In genomic region chr11:22657101-22657694, GRCh38 we compare ENCODE assay signal across 8 cellular contexts. TPM values are rescaled to one million over a fixed set of nuclear protein-coding genes. Genes with fewer than 3 reads are reported as not detected.
DNase-seq lines count a peak whose midpoint lies in the region; ATAC-seq lines count a peak whose summit lies in the region.

No MANE protein-coding gene starts in this region.

- H3K4me3 Mint-ChIP-seq in CD4-positive, CD25-positive, alpha-beta regulatory T cell: peak overlapping the region in 1 of 4 donors; percentile 11
- H3K4me3 Mint-ChIP-seq in activated T-helper 1 cell treated with anti-CD3 and anti-CD28 coated beads, Interleukin-12 subunit alpha, Interleukin-12 subunit beta, Interleukin-2, Interleukin-4 antibody, amounts not matched to agents 30 ng/mL and 10 ng/mL and 1 ng/mL, durations not matched to agents 14 hours and 24 hours and 36 hours: no peak overlapping the region

- intact Hi-C loops in activated T-helper 1 cell treated with anti-CD3 and anti-CD28 coated beads, Interleukin-12 subunit alpha, Interleukin-12 subunit beta, Interleukin-2, Interleukin-4 antibody, amounts not matched to agents 30 ng/mL and 10 ng/mL and 1 ng/mL, durations not matched to agents 14 hours and 24 hours and 36 hours (cut with micrococcal nuclease): no loop called here

- H3K4me3 ChIP-seq in CD4-positive, CD25-positive, alpha-beta regulatory T cell (ENCODE audit: low read depth, low read length): no peak overlapping the region

- peak; percentile 59 to 79 for ATAC-seq in CD4-positive, CD25-positive, alpha-beta regulatory T cell (ENCODE audit: low read depth in 2 of 2)
- ATAC-seq in GM19351 (IDR thresholded peaks at IDR 0.05; ENCODE audit: unreplicated experiment) (peak; percentile 91), HG03060 (IDR thresholded peaks at IDR 0.05; ENCODE audit: low read depth, unreplicated experiment) (peak; percentile 77)

- no peaks in the 10 kb centered on the region for H3K27me3 ChIP-seq in CD4-positive, CD25-positive, alpha-beta regulatory T cell (ENCODE audit: control insufficient read depth, insufficient read depth, low read length)

- H3K36me3 Mint-ChIP-seq in CD4-positive, CD25-positive, alpha-beta regulatory T cell: no peaks in the 10 kb centered on the region
- H3K36me3 Mint-ChIP-seq in activated T-helper 1 cell treated with anti-CD3 and anti-CD28 coated beads, Interleukin-12 subunit alpha, Interleukin-12 subunit beta, Interleukin-2, Interleukin-4 antibody, amounts not matched to agents 30 ng/mL and 10 ng/mL and 1 ng/mL, durations not matched to agents 14 hours and 24 hours and 36 hours (ENCODE audit: low read depth): no peaks in the 10 kb centered on the region

- peaks cover 12 to 16% (median 13%) of the 10 kb centered on the region in 4 donors for H3K4me1 Mint-ChIP-seq in CD4-positive, CD25-positive, alpha-beta regulatory T cell
- H3K4me1 Mint-ChIP-seq in activated T-helper 1 cell treated with anti-CD3 and anti-CD28 coated beads, Interleukin-12 subunit alpha, Interleukin-12 subunit beta, Interleukin-2, Interleukin-4 antibody, amounts not matched to agents 30 ng/mL and 10 ng/mL and 1 ng/mL, durations not matched to agents 14 hours and 24 hours and 36 hours (ENCODE audit: low read depth): peaks cover 17% of the 10 kb centered on the region

- no peak overlapping the region for H3K27ac ChIP-seq in CD4-positive, CD25-positive, alpha-beta regulatory T cell (ENCODE audit: insufficient read depth, low read length, poor library complexity, severe bottlenecking)

- H3K36me3 ChIP-seq in CD4-positive, CD25-positive, alpha-beta regulatory T cell (ENCODE audit: control insufficient read depth, insufficient read depth, low read length): no peaks in the 10 kb centered on the region

- peaks cover 4% of the 10 kb centered on the region for H3K27me3 Mint-ChIP-seq in CD4-positive, CD25-positive, alpha-beta regulatory T cell
- peaks cover 5% of the 10 kb centered on the region for H3K27me3 Mint-ChIP-seq in activated T-helper 1 cell treated with anti-CD3 and anti-CD28 coated beads, Interleukin-12 subunit alpha, Interleukin-12 subunit beta, Interleukin-2, Interleukin-4 antibody, amounts not matched to agents 30 ng/mL and 10 ng/mL and 1 ng/mL, durations not matched to agents 14 hours and 24 hours and 36 hours (ENCODE audit: insufficient read depth)

- H3K27ac Mint-ChIP-seq in CD4-positive, CD25-positive, alpha-beta regulatory T cell: peak overlapping the region in 2 of 3 donors; percentile 4 to 29
- peak overlapping the region; percentile 56 for H3K27ac Mint-ChIP-seq in activated T-helper 1 cell treated with anti-CD3 and anti-CD28 coated beads, Interleukin-12 subunit alpha, Interleukin-12 subunit beta, Interleukin-2, Interleukin-4 antibody, amounts not matched to agents 30 ng/mL and 10 ng/mL and 1 ng/mL, durations not matched to agents 14 hours and 24 hours and 36 hours

- peak in 2 of 3 donors; percentile 11 to 53 for DNase-seq in CD4-positive, CD25-positive, alpha-beta regulatory T cell
- DNase-seq in activated T-helper 1 cell treated with anti-CD3 and anti-CD28 coated beads, Interleukin-12 subunit alpha, Interleukin-12 subunit beta, Interleukin-2, Interleukin-4 antibody, amounts not matched to agents 30 ng/mL and 10 ng/mL and 1 ng/mL, durations not matched to agents 14 hours and 24 hours and 36 hours (ENCODE audit: low spot score): no peak
- DNase-seq in NCI-H1092 (lab: John Stamatoyannopoulos, UW): no peak
- no peak for DNase-seq in stimulated activated CD4-positive, alpha-beta T cell treated with anti-CD3 and anti-CD28 coated beads, Interleukin-15, amount 100 ng/mL, for 24 hours
- DNase-seq in activated CD4-positive, alpha-beta T cell treated with anti-CD3 and anti-CD28 coated beads, Interleukin-2, amount 50 U/mL, for 48 hours: no peak
- DNase-seq in EL: no peak

- H3K4me1 ChIP-seq in CD4-positive, CD25-positive, alpha-beta regulatory T cell (ENCODE audit: control insufficient read depth, insufficient read depth, low read length, poor library complexity, severe bottlenecking): no peaks in the 10 kb centered on the region

- peaks cover 0 to 3% (median 0%) of the 10 kb centered on the region in 7 donors for H3K9me3 Mint-ChIP-seq in CD4-positive, CD25-positive, alpha-beta regulatory T cell
- H3K9me3 Mint-ChIP-seq in activated T-helper 1 cell treated with anti-CD3 and anti-CD28 coated beads, Interleukin-12 subunit alpha, Interleukin-12 subunit beta, Interleukin-2, Interleukin-4 antibody, amounts not matched to agents 30 ng/mL and 10 ng/mL and 1 ng/mL, durations not matched to agents 14 hours and 24 hours and 36 hours: no peaks in the 10 kb centered on the region

- H3K9me3 ChIP-seq in CD4-positive, CD25-positive, alpha-beta regulatory T cell (ENCODE audit: control insufficient read depth in 2 of 2, low read length in 2 of 2): no peaks in the 10 kb centered on the region

RNA-seq across cellular contexts. Expression of gene GAS2, which starts 9.2 kb away (rescaled TPM):
- 1.0 TPM for total RNA-seq in CD4-positive, CD25-positive, alpha-beta regulatory T cell
- polyA plus RNA-seq in CD4-positive, CD25-positive, alpha-beta regulatory T cell: 1 to 10 TPM; 3.2 to 4.7 (median 3.9) TPM
- total RNA-seq in activated T-helper 1 cell treated with anti-CD3 and anti-CD28 coated beads, Interleukin-12 subunit alpha, Interleukin-12 subunit beta, Interleukin-2, Interleukin-4 antibody, amounts not matched to agents 30 ng/mL and 10 ng/mL and 1 ng/mL, durations not matched to agents 14 hours and 24 hours and 36 hours: 2.0 and 2.1 TPM in 2 replicates

RNA-seq across cellular contexts. Expression of gene FANCF, which starts 31.6 kb away (rescaled TPM):
- total RNA-seq in CD4-positive, CD25-positive, alpha-beta regulatory T cell: 5.6 TPM
- 10 to 100 TPM; 14.8 to 21.7 (median 17.8) TPM for polyA plus RNA-seq in CD4-positive, CD25-positive, alpha-beta regulatory T cell
- 16.9 and 19.9 TPM in 2 replicates for total RNA-seq in activated T-helper 1 cell treated with anti-CD3 and anti-CD28 coated beads, Interleukin-12 subunit alpha, Interleukin-12 subunit beta, Interleukin-2, Interleukin-4 antibody, amounts not matched to agents 30 ng/mL and 10 ng/mL and 1 ng/mL, durations not matched to agents 14 hours and 24 hours and 36 hours

Comparison
In these comparisons a context has a peak if more than half of its experiments do, and no peak if none do; other contexts are left out.
1. DNase-seq: peak in CD4-positive, CD25-positive, alpha-beta regulatory T cell (2 of 3); none in activated T-helper 1 cell treated with anti-CD3 and anti-CD28 coated beads, Interleukin-12 subunit alpha, Interleukin-12 subunit beta, Interleukin-2, Interleukin-4 antibody, amounts not matched to agents 30 ng/mL and 10 ng/mL and 1 ng/mL, durations not matched to agents 14 hours and 24 hours and 36 hours (single experiment), NCI-H1092 (single experiment), stimulated activated CD4-positive, alpha-beta T cell treated with anti-CD3 and anti-CD28 coated beads, Interleukin-15, amount 100 ng/mL, for 24 hours (single experiment), activated CD4-positive, alpha-beta T cell treated with anti-CD3 and anti-CD28 coated beads, Interleukin-2, amount 50 U/mL, for 48 hours (0 of 2) and EL (single experiment).
2. Peak in every context shown above with its lines, with median percentiles within 50 percentile points of each other: ATAC-seq.